ENCODE assay signal across 9 cellular contexts in genomic region chr1:21232044-21232443, GRCh38. TPM values are rescaled to one million over a fixed set of nuclear protein-coding genes. Genes with fewer than 3 reads are reported as not detected.
DNase-seq lines count a peak whose midpoint lies in the region; ATAC-seq, FAIRE-seq and TF ChIP-seq lines count a peak whose summit lies in the region.
"Had no signal": no experiment of that assay in that cellular context is flagged by ENCODE, and none has a peak within 500 bp of the region (broad histone marks: within the 10 kb centered on the region; RNA-seq: fewer than 3 reads in every experiment).

No MANE protein-coding gene starts in this region.

- TF ChIP-seq CTCF in IMR-90 (conservative IDR thresholded peaks at IDR 0.05; ENCODE audit: low read depth, low read length) (peak; percentile 74), bronchial epithelial cell (IDR thresholded peaks at IDR 0.05; ENCODE audit: insufficient read depth, low read length, severe bottlenecking) (peak; percentile 69), kidney epithelial cell (IDR thresholded peaks at IDR 0.05; ENCODE audit: insufficient read depth, low read length, poor library complexity, severe bottlenecking) (peak; percentile 71), thoracic aorta (IDR thresholded peaks at IDR 0.05) (peak; percentile 87)

- peaks cover 3 to 15% of the 10 kb centered on the region in 2 experiments; a peak in 1 of 4 replicates for H3K79me1 ChIP-seq in IMR-90 (ENCODE audit: low read depth in 1 of 2, low read length in 2 of 2)

- POLR2A ChIA-PET in IMR-90 (lab: Charles Lee; ENCODE audit: unreplicated experiment): no interaction called here

- no peak overlapping the region for H2AK5ac ChIP-seq in IMR-90 (ENCODE audit: low read depth, low read length)

- no peak overlapping the region for H2AK9ac ChIP-seq in IMR-90 (replicated peaks; ENCODE audit: low read depth, low read length, poor library complexity)

- in situ Hi-C loops in IMR-90 (cut with MboI; ENCODE audit: low sequenced_read_pairs): loop anchor here (5.0 kb wide), 2 partner anchors 135 to 355 kb away; no protein-coding TSS in a partner anchor

- dilution Hi-C loops in IMR-90 (cut with HindIII; ENCODE audit: low sequenced_read_pairs, unreplicated experiment): no loop called here

- ATAC-seq in IMR-90 (ENCODE audit: low read depth) (peak; percentile 86), thoracic aorta (ENCODE audit: insufficient number of reproducible peaks, low FRiP score, low read depth) (peak; percentile 30), GM19324 (IDR thresholded peaks at IDR 0.05; ENCODE audit: low FRiP score, unreplicated experiment) (no peak)

- H4K5ac ChIP-seq in IMR-90 (ENCODE audit: low read depth, low read length): no peak overlapping the region

- H2BK5ac ChIP-seq in IMR-90 (ENCODE audit: low read depth, low read length, poor library complexity, severe bottlenecking): no peak overlapping the region

- H3K9ac ChIP-seq in IMR-90 (ENCODE audit: low read depth, low read length): no peak overlapping the region
- H3K9ac ChIP-seq: BLaER1 had no signal

- H3K56ac ChIP-seq in IMR-90 (ENCODE audit: extremely low read depth, insufficient read depth, low read length): no peak overlapping the region

- H2AFZ ChIP-seq in IMR-90 (replicated peaks; ENCODE audit: low read length, poor library complexity): no peak overlapping the region

- peak; percentile 36 for FAIRE-seq in bronchial epithelial cell (lab: Jason Lieb, UNC)

- H3K18ac ChIP-seq in IMR-90 (ENCODE audit: low read depth, low read length): no peak overlapping the region

- H3K36me3 ChIP-seq in IMR-90 (ENCODE audit: control insufficient read depth, insufficient read depth, low read length) (peaks cover 51% of the 10 kb centered on the region), bronchial epithelial cell (ENCODE audit: control insufficient read depth, insufficient read depth, low read length) (peaks cover 18% of the 10 kb centered on the region), kidney epithelial cell (ENCODE audit: control insufficient read depth, insufficient read depth, low read length) (no peaks in the 10 kb centered on the region), thoracic aorta (peaks cover 53% of the 10 kb centered on the region)

- no peak overlapping the region for H4K91ac ChIP-seq in IMR-90 (ENCODE audit: insufficient read depth, low read depth, low read length)

- H3K4me3 ChIP-seq in IMR-90 (ENCODE audit: insufficient read depth, low read depth, low read length): no peak overlapping the region
- H3K4me3 ChIP-seq in bronchial epithelial cell (ENCODE audit: low read depth, low read length): no peak overlapping the region
- H3K4me3 ChIP-seq in kidney epithelial cell (ENCODE audit: low read depth, low read length): no peak overlapping the region
- no peak overlapping the region for H3K4me3 ChIP-seq in thoracic aorta
- H3K4me3 ChIP-seq: BLaER1 had no signal

- DNase-seq in NCI-H146 (lab: John Stamatoyannopoulos, UW): peak; percentile 34
- no peak for DNase-seq in NCI-H146 treated with DMSO at 0.1 percent for 48 hours (lab: John Stamatoyannopoulos, UW; ENCODE audit: unreplicated experiment)
- DNase-seq in IMR-90: peak; percentile 66
- DNase-seq in RPMI7951 (ENCODE audit: low read depth): peak; percentile 71
- peak; percentile 47 for DNase-seq in bronchial epithelial cell (ENCODE audit: low read depth)
- no peak for DNase-seq in kidney epithelial cell (ENCODE audit: low read depth)
- DNase-seq in thoracic aorta (ENCODE audit: low spot score): no peak

- H3K4me2 ChIP-seq in IMR-90 (ENCODE audit: low read depth, low read length): no peak overlapping the region
- H3K4me2 ChIP-seq: BLaER1 had no signal

- 80% methylated on average over 1 of the region's 3 CpGs; no CpG with 5 or more reads in 1 of the 2 experiments for WGBS in IMR-90 (ENCODE audit: extremely low coverage in 2 of 2, insufficient read length in 1 of 2), 2 experiments

- no peak overlapping the region for H3K23ac ChIP-seq in IMR-90 (ENCODE audit: low read depth, low read length)

- no peak overlapping the region for H3K14ac ChIP-seq in IMR-90 (replicated peaks; ENCODE audit: low read depth, low read length)

- no peak overlapping the region for H4K8ac ChIP-seq in IMR-90 (ENCODE audit: low read depth in 2 of 2, low read length in 2 of 2)

- CTCF ChIA-PET in IMR-90 (lab: Yijun Ruan, JAX): interaction anchor here (0.7 to 3.4 kb wide), 4 partner anchors 38 to 449 kb away, joined by 4 to 21 read pairs (median 4); no protein-coding TSS in a partner anchor

- H2BK20ac ChIP-seq in IMR-90 (ENCODE audit: low read depth, low read length): no peak overlapping the region

- intact Hi-C loops in IMR-90 (cut with micrococcal nuclease): loop anchor here (1.0 kb wide), 3 partner anchors 23 to 536 kb away; no protein-coding TSS in a partner anchor

- H2BK120ac ChIP-seq in IMR-90 (ENCODE audit: low read depth, low read length): no peak overlapping the region

- no peak for TF ChIP-seq POLR2A in IMR-90 (IDR thresholded peaks at IDR 0.05; ENCODE audit: low read depth, low read length)

- no peak overlapping the region for H3K4ac ChIP-seq in IMR-90 (ENCODE audit: low read depth, low read length)

- H3K9me3 ChIP-seq in IMR-90 (ENCODE audit: control insufficient read depth, insufficient read depth, low read length): no peaks in the 10 kb centered on the region
- no peaks in the 10 kb centered on the region for H3K9me3 ChIP-seq in thoracic aorta
- H3K9me3 ChIP-seq: BLaER1 had no signal

- H3K4me1 ChIP-seq in IMR-90 (ENCODE audit: control insufficient read depth, insufficient read depth, low read length): peaks cover 3% of the 10 kb centered on the region; the same call in 1 of the 2 replicates
- no peaks in the 10 kb centered on the region for H3K4me1 ChIP-seq in thoracic aorta (ENCODE audit: control insufficient read depth in 1 of 2, low read depth in 2 of 2)
- H3K4me1 ChIP-seq: BLaER1 had no signal

- H3K9me1 ChIP-seq in IMR-90 (ENCODE audit: insufficient read depth, low read length): peaks cover 10% of the 10 kb centered on the region; the same call in 1 of the 2 replicates

- no TSS peak for BruUV-seq in IMR-90 (replicated peaks; lab: Mats Ljungman, UMichigan)

- H3K27ac ChIP-seq in IMR-90 (ENCODE audit: insufficient read depth, low read length) (no peak overlapping the region), thoracic aorta (no peak overlapping the region)
- H3K27ac ChIP-seq: BLaER1 had no signal

- H4K20me1 ChIP-seq in IMR-90 (ENCODE audit: insufficient read depth, low read length): no peaks in the 10 kb centered on the region
- H4K20me1 ChIP-seq: BLaER1 had no signal

- H2BK15ac ChIP-seq in IMR-90 (ENCODE audit: low read depth, low read length): no peak overlapping the region

- H3K27me3 ChIP-seq in IMR-90 (ENCODE audit: control insufficient read depth, insufficient read depth, low read length) (no peaks in the 10 kb centered on the region), bronchial epithelial cell (ENCODE audit: control insufficient read depth, insufficient read depth, low read length) (no peaks in the 10 kb centered on the region), kidney epithelial cell (ENCODE audit: control insufficient read depth, insufficient read depth, low read length) (no peaks in the 10 kb centered on the region), thoracic aorta (replicated peaks; ENCODE audit: insufficient read depth) (no peaks in the 10 kb centered on the region)
- H3K27me3 ChIP-seq: BLaER1 had no signal

- TF ChIP-seq RAD21 in IMR-90 (IDR thresholded peaks at IDR 0.05; ENCODE audit: low read length): peak; percentile 88

TF ChIP-seq in IMR-90, 13 proteins besides CTCF, POLR2A, EP300 and RAD21:
- TF ChIP-seq NFE2L2 (IDR thresholded peaks at IDR 0.05; ENCODE audit: low read depth, low read length) (no peak), SMC3 (IDR thresholded peaks at IDR 0.05; ENCODE audit: low read depth, low read length) (peak; percentile 83)

RNA-seq across cellular contexts. Expression of gene EIF4G3, which starts 55.3 kb away (rescaled TPM):
- total RNA-seq in IMR-90 (2012; rRNA removed): 25.8 and 29.2 TPM in 2 replicates
- 49.2 and 49.6 TPM in 2 replicates for polyA plus RNA-seq in IMR-90 (2012; rRNA removed)
- 13.0 and 18.0 TPM in 2 replicates for polyA plus RNA-seq in IMR-90 (2012; cell fraction: cytosol; rRNA removed)
- polyA plus RNA-seq in IMR-90 (2012; cell fraction: nucleus; rRNA removed; ENCODE audit: low replicate concordance): 47.7 and 85.2 TPM in 2 replicates
- 29.9 and 31.6 TPM in 2 replicates for total RNA-seq in RPMI7951 (2014; rRNA removed; shearing (Covaris generic))
- 20.5 and 28.2 TPM in 2 replicates for total RNA-seq in bronchial epithelial cell
- total RNA-seq in kidney epithelial cell: 35.5 and 38.4 TPM in 2 replicates
- total RNA-seq in thoracic aorta: 10 to 100 TPM; 43.1 to 54.0 TPM

RNA-seq across cellular contexts. Expression of gene ECE1, which starts 58.2 kb away (rescaled TPM):
- 60.0 and 61.8 TPM in 2 replicates for total RNA-seq in IMR-90 (2012; rRNA removed)
- 124 and 133 TPM in 2 replicates for polyA plus RNA-seq in IMR-90 (2012; rRNA removed)
- polyA plus RNA-seq in IMR-90 (2012; cell fraction: cytosol; rRNA removed): 90.4 and 122 TPM in 2 replicates
- 71.7 and 82.4 TPM in 2 replicates for polyA plus RNA-seq in IMR-90 (2012; cell fraction: nucleus; rRNA removed; ENCODE audit: low replicate concordance)
- total RNA-seq in RPMI7951 (2014; rRNA removed; shearing (Covaris generic)): 112 and 131 TPM in 2 replicates
- total RNA-seq in bronchial epithelial cell: 44.2 and 61.8 TPM in 2 replicates
- 181 and 185 TPM in 2 replicates for total RNA-seq in kidney epithelial cell
- total RNA-seq in thoracic aorta: 100 to 1,000 TPM; 103 to 124 TPM

Comparison
In these comparisons a context has a peak if more than half of its experiments do, and no peak if none do; other contexts are left out.
1. DNase-seq: peak in NCI-H146 (single experiment), IMR-90 (single experiment), RPMI7951 (single experiment) and bronchial epithelial cell (single experiment); none in NCI-H146 treated with DMSO at 0.1 percent for 48 hours (single experiment), kidney epithelial cell (single experiment) and thoracic aorta (single experiment).
2. Peak in every context shown above with its lines, with median percentiles within 50 percentile points of each other: CTCF ChIP-seq.